Comparison of ENCODE assay signal across 15 cellular contexts in genomic region chr7:88200793-88201192, GRCh38. TPM values are rescaled to one million over a fixed set of nuclear protein-coding genes. Genes with fewer than 3 reads are reported as not detected.
DNase-seq lines count a peak whose midpoint lies in the region; ATAC-seq and TF ChIP-seq lines count a peak whose summit lies in the region.
"Had no signal": no experiment of that assay in that cellular context is flagged by ENCODE, and none has a peak within 500 bp of the region (broad histone marks: within the 10 kb centered on the region; RNA-seq: fewer than 3 reads in every experiment).

No MANE protein-coding gene starts in this region.

- TF ChIP-seq CTCF in HEK293 (tag by site-specific recombination; IDR thresholded peaks at IDR 0.05) (no peak), GM13977 (IDR thresholded peaks at IDR 0.05; ENCODE audit: extremely low read depth, insufficient read depth, missing control alignments) (no peak)

- no peaks in the 10 kb centered on the region for H3K9me3 ChIP-seq in HEK293 (ENCODE audit: control insufficient read depth, insufficient read depth, low read depth, low read length)
- H3K9me3 ChIP-seq: SJSA1, thoracic aorta had no signal

- DNase-seq in NCI-H2107 (lab: John Stamatoyannopoulos, UW) (peak; percentile 49), SHP77 treated with DMSO at 0.1 percent for 48 hours (lab: John Stamatoyannopoulos, UW) (peak; percentile 63), pons (ENCODE audit: low spot score) (peak; percentile 38), GM13977 (ENCODE audit: low spot score) (no peak), cardiac septum (ENCODE audit: low spot score) (no peak)
- DNase-seq: CD4-positive, alpha-beta memory T cell; erythroblast; KBM-7; stimulated activated CD4-positive, alpha-beta T cell treated with anti-CD3 and anti-CD28 coated beads, Interleukin-12 subunit alpha, Interleukin-12 subunit beta, amount 100 ng/mL, for 4 hours had no signal

- in situ Hi-C loops in GM13977 (cut with MboI; ENCODE audit: low pct_unique_long_range_greater_than_20kb, low sequenced_read_pairs, unreplicated experiment): no loop called here

- CTCF ChIA-PET in HEK293 (lab: Yijun Ruan, JAX): no interaction called here

- ATAC-seq in GM21619 (IDR thresholded peaks at IDR 0.05; ENCODE audit: unreplicated experiment): no peak

- intact Hi-C loops in cardiac septum (cut with DNase I): no loop called here

- H3K4me3 ChIP-seq in HEK293 (ENCODE audit: low read depth, low read length): no peak overlapping the region
- H3K4me3 ChIP-seq: hepatocyte, lung, SJSA1, thoracic aorta had no signal

- H3K27ac ChIP-seq in HEK293 (ENCODE audit: extremely low read depth, low read depth, low read length): no peak overlapping the region
- H3K27ac ChIP-seq: hepatocyte, SJSA1, thoracic aorta had no signal

- POLR2A ChIA-PET in HEK293 (lab: Yijun Ruan, JAX): no interaction called here

- peaks cover 3% of the 10 kb centered on the region; the same call in 1 of the 2 replicates for H3K4me1 ChIP-seq in HEK293 (ENCODE audit: control insufficient read depth, insufficient read depth, low read length)
- H3K4me1 ChIP-seq: SJSA1 had no signal

- H3K36me3 ChIP-seq in HEK293 (ENCODE audit: control insufficient read depth in 2 of 2, insufficient read depth in 1 of 2, low read length in 2 of 2): peaks cover 16 to 30% of the 10 kb centered on the region in 2 experiments; a peak in 2 of 3 replicates

TF ChIP-seq in HEK293, 187 proteins besides CTCF, POLR2A, EP300 and RAD21:
- TF ChIP-seq ZIC2 (tag by site-specific recombination; IDR thresholded peaks at IDR 0.05) (peak; percentile 39), ZNF157 (tag by site-specific recombination; IDR thresholded peaks at IDR 0.05) (no peak), ZNF121 (tag by site-specific recombination; IDR thresholded peaks at IDR 0.05) (no peak), TCF7L2 (IDR thresholded peaks at IDR 0.05; ENCODE audit: borderline replicate concordance, low read depth, low read length) (no peak), ZBTB1 (tag by site-specific recombination; IDR thresholded peaks at IDR 0.05) (no peak), GLIS1 (tag by site-specific recombination; IDR thresholded peaks at IDR 0.05) (peak; percentile 21; the same call in 1 of the 2 replicates), ZNF473 (tag by site-specific recombination; IDR thresholded peaks at IDR 0.05) (no peak)
TF ChIP-seq in HEK293: peak in this region for 2.

RNA-seq across cellular contexts. Expression of gene SRI, which starts 19.0 kb away (rescaled TPM):
- 69.0 TPM for total RNA-seq in cardiac septum

Comparison
In these comparisons a context has a peak if more than half of its experiments do, and no peak if none do; other contexts are left out.
1. DNase-seq: peak in NCI-H2107 (single experiment), SHP77 treated with DMSO at 0.1 percent for 48 hours (single experiment) and pons (single experiment); none in GM13977 (single experiment) and cardiac septum (single experiment).